In the genomic region with DNA sequence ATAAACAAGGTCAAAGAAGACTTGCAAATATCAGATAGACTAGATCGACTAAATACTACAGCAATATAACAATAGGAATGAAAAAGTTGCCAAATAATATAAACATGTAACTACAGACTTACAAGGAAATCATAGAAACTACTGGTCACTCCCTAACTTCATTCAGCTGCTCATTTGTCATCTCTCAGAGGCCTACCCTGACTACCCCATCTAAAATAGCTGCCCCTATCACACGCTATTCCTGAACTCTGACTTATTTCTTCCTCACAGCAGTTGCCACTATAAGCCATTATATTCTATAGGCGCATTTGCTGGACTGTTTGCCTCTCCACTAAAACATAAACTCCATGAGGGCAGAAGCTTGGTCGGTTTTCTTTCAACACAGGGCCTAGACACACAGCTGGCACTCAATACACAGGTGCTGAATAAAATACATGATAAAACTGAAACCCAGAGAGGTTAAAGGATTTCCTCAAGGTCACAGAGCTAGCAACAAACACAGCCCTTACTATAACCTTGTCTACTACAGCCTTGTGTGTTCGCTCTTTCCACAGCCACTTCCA, we compare ENCODE assay signal across 10 cellular contexts. TPM values are rescaled to one million over a fixed set of nuclear protein-coding genes. Genes with fewer than 3 reads are reported as not detected.
DNase-seq lines count a peak whose midpoint lies in the region; ATAC-seq and TF ChIP-seq lines count a peak whose summit lies in the region.
"Had no signal": no experiment of that assay in that cellular context is flagged by ENCODE, and none has a peak within 500 bp of the region (broad histone marks: within the 10 kb centered on the region; RNA-seq: fewer than 3 reads in every experiment).

No MANE protein-coding gene starts in this region.

- TF ChIP-seq CTCF in H9 (conservative IDR thresholded peaks at IDR 0.05) (no peak), astrocyte of the cerebellum (IDR thresholded peaks at IDR 0.05; ENCODE audit: low read depth, low read length, missing control alignments) (no peak)

- H2BK5ac ChIP-seq in H9 (ENCODE audit: insufficient read length, low read length) (no peak overlapping the region), mesenchymal stem cell (ENCODE audit: low read depth, low read length, poor library complexity, severe bottlenecking) (no peak overlapping the region)

- no peaks in the 10 kb centered on the region for H3K27me3 Mint-ChIP-seq in H9 (ENCODE audit: low read depth)

- peaks cover 15% of the 10 kb centered on the region for H3K4me1 ChIP-seq in ACC112 (ENCODE audit: control insufficient read depth, insufficient read depth, low read length, unreplicated experiment)
- peaks cover 6% of the 10 kb centered on the region; the same call in 1 of the 2 replicates for H3K4me1 ChIP-seq in H9 (ENCODE audit: insufficient read depth, low read length)
- peaks cover 2% of the 10 kb centered on the region for H3K4me1 ChIP-seq in mesenchymal stem cell (ENCODE audit: control insufficient read depth, insufficient read depth, low read depth, low read length)

- H4K91ac ChIP-seq in H9 (ENCODE audit: insufficient read length, low read depth, low read length) (no peak overlapping the region), mesenchymal stem cell (ENCODE audit: low read length) (no peak overlapping the region)

- H3K23ac ChIP-seq in H9 (ENCODE audit: insufficient read length, low read depth, low read length) (no peak overlapping the region), mesenchymal stem cell (ENCODE audit: low read length in 2 of 2) (no peak overlapping the region)

- H3K79me2 ChIP-seq in ACC112 (ENCODE audit: control insufficient read depth, insufficient read depth, low read length, unreplicated experiment) = peaks cover 42% of the 10 kb centered on the region
- peaks cover 5% of the 10 kb centered on the region; the same call in 1 of the 2 replicates for H3K79me2 ChIP-seq in H9 (ENCODE audit: insufficient read depth, low read length)

- H2BK120ac ChIP-seq in H9 (ENCODE audit: low read depth, low read length, poor library complexity, severe bottlenecking) = no peak overlapping the region
- H2BK120ac ChIP-seq in mesenchymal stem cell (ENCODE audit: low read depth, low read length) = no peak overlapping the region

- peaks cover 10% of the 10 kb centered on the region for H3K23me2 ChIP-seq in H9 (ENCODE audit: insufficient read length, low read depth, low read length, poor library complexity, severe bottlenecking)

- H4K8ac ChIP-seq in H9 (replicated peaks; ENCODE audit: insufficient read length, low read depth, low read length) (no peak overlapping the region), mesenchymal stem cell (ENCODE audit: low read length) (no peak overlapping the region)

- no peak overlapping the region for H3K9ac ChIP-seq in H9 (ENCODE audit: extremely low read depth, insufficient read length, low read length)
- H3K9ac ChIP-seq in mesenchymal stem cell (ENCODE audit: low read length) = peak overlapping the region; percentile 93

- H3K4me1 Mint-ChIP-seq in H9 = peaks cover 65 to 66% of the 10 kb centered on the region in 2 experiments

- no peaks in the 10 kb centered on the region for H4K20me1 ChIP-seq in H9 (ENCODE audit: control insufficient read depth, insufficient read depth, insufficient read length)

- ATAC-seq in HG03520 (IDR thresholded peaks at IDR 0.05; ENCODE audit: unreplicated experiment) = no peak

- H3K56ac ChIP-seq in H9 (ENCODE audit: insufficient read length, low read depth, low read length) = no peak overlapping the region

- H2BK15ac ChIP-seq in H9 (ENCODE audit: low read depth, low read length) = no peak overlapping the region
- H2BK15ac ChIP-seq in mesenchymal stem cell (ENCODE audit: low read depth, poor library complexity, severe bottlenecking) = no peak overlapping the region

- H3K14ac ChIP-seq in H9 (ENCODE audit: insufficient read depth, low read length) (no peak overlapping the region), mesenchymal stem cell (ENCODE audit: low read length in 2 of 2) (no peak overlapping the region)

- H3K9me3 ChIP-seq in H9 (ENCODE audit: control insufficient read depth, low read depth, low read length) = no peaks in the 10 kb centered on the region
- H3K9me3 ChIP-seq in mesenchymal stem cell (ENCODE audit: control insufficient read depth, low read length) = no peaks in the 10 kb centered on the region

- H3K18ac ChIP-seq in H9 (ENCODE audit: insufficient read length, low read depth, low read length) (no peak overlapping the region), mesenchymal stem cell (ENCODE audit: low read depth in 1 of 2, low read length in 2 of 2) (no peak overlapping the region)

- H2BK12ac ChIP-seq in H9 (ENCODE audit: insufficient read length, low read depth, low read length) = no peak overlapping the region
- no peak overlapping the region for H2BK12ac ChIP-seq in mesenchymal stem cell (ENCODE audit: low read length in 2 of 2)

- in situ Hi-C loops in astrocyte of the cerebellum (cut with HindIII; ENCODE audit: low sequenced_read_pairs) = no loop called here

- no CpG with 5 or more reads among the region's 5 CpGs for WGBS in H9 (ENCODE audit: extremely low coverage, insufficient read length, low lambda C conversion rate)
- WGBS in mesenchymal stem cell = 84% methylated on average over 5 of the region's 5 CpGs

- no peak overlapping the region for H3K4ac ChIP-seq in H9 (ENCODE audit: low read depth, low read length)
- H3K4ac ChIP-seq in mesenchymal stem cell (ENCODE audit: low read depth in 1 of 2, low read length in 2 of 2) = peak overlapping the region in 1 of 2 experiments; percentile 35

- no peaks in the 10 kb centered on the region for H3K36me3 ChIP-seq in ACC112 (ENCODE audit: insufficient read depth, low read length)
- no peaks in the 10 kb centered on the region for H3K36me3 ChIP-seq in mesenchymal stem cell (ENCODE audit: control insufficient read depth in 1 of 2, insufficient read depth in 2 of 2, low read depth in 1 of 2, low read length in 2 of 2)

- no peak overlapping the region for H4K5ac ChIP-seq in H9 (ENCODE audit: insufficient read length, low read depth, low read length)

- H3K79me1 ChIP-seq in H9 (ENCODE audit: insufficient read depth, low read depth, low read length, poor library complexity, severe bottlenecking) (no peaks in the 10 kb centered on the region), mesenchymal stem cell (replicated peaks; ENCODE audit: low read length, poor library complexity, severe bottlenecking) (peaks cover 12% of the 10 kb centered on the region)

- H2AFZ ChIP-seq in ACC112 (ENCODE audit: low read length, unreplicated experiment) (no peak overlapping the region), H9 (ENCODE audit: low read length) (no peak overlapping the region), mesenchymal stem cell (ENCODE audit: low read depth, low read length) (no peak overlapping the region)

- H3K4me3 Mint-ChIP-seq in H9 = peak overlapping the region; percentile 97

- no peak overlapping the region for H2BK20ac ChIP-seq in H9 (ENCODE audit: low read depth, low read length, poor library complexity, severe bottlenecking)

- H3K4me3 ChIP-seq in ACC112 (ENCODE audit: low read depth, low read length) (peak overlapping the region; percentile 93), astrocyte of the cerebellum (ENCODE audit: low read depth, low read length) (peak overlapping the region; percentile 75), mesenchymal stem cell (ENCODE audit: insufficient read depth in 1 of 2, low read depth in 1 of 2, low read length in 2 of 2) (peak overlapping the region in 1 of 2 experiments; percentile 96)

- H3K27ac ChIP-seq in ACC112 (ENCODE audit: low read depth, low read length) = no peak overlapping the region
- H3K27ac ChIP-seq in H9 (ENCODE audit: insufficient read length, low read depth, low read length) = no peak overlapping the region
- no peak overlapping the region for H3K27ac ChIP-seq in mesenchymal stem cell (ENCODE audit: low read length, poor library complexity, severe bottlenecking)

- H3K27me3 ChIP-seq in ACC112 (ENCODE audit: insufficient read depth, low read length) = no peaks in the 10 kb centered on the region
- no peaks in the 10 kb centered on the region for H3K27me3 ChIP-seq in H9 (ENCODE audit: insufficient read depth, low read length)
- no peaks in the 10 kb centered on the region for H3K27me3 ChIP-seq in mesenchymal stem cell (ENCODE audit: control insufficient read depth in 1 of 2, insufficient read depth in 1 of 2, low read length in 2 of 2)

- no peaks in the 10 kb centered on the region for H3K36me3 Mint-ChIP-seq in H9 (ENCODE audit: insufficient read depth in 1 of 3, low read depth in 3 of 3)

- H3T11ph ChIP-seq in H9 (ENCODE audit: low read length) = no peak overlapping the region

- H3K27ac Mint-ChIP-seq in H9 = peak overlapping the region in 2 of 3 experiments; percentile 38 to 74; a peak in 4 of 7 replicates

- DNase-seq in H9 = no peak
- DNase-seq in astrocyte of the cerebellum (ENCODE audit: low read depth) = no peak
- DNase-seq in mesenchymal stem cell = peak; percentile 5
- no peak for DNase-seq in SHP77 (lab: John Stamatoyannopoulos, UW)
- DNase-seq in SK-N-DZ (ENCODE audit: low spot score) = no peak
- no peak for DNase-seq in DMS 273 treated with DMSO at 0.1 percent for 48 hours (lab: John Stamatoyannopoulos, UW)
- DNase-seq: head of caudate nucleus, NCI-H2171 treated with DMSO at 0.1 percent for 48 hours had no signal

- H3K9me3 Mint-ChIP-seq in H9 = no peaks in the 10 kb centered on the region

- no peak overlapping the region for H2AK5ac ChIP-seq in H9 (ENCODE audit: insufficient read length, low read length)
- peak overlapping the region; percentile 49 for H2AK5ac ChIP-seq in mesenchymal stem cell (ENCODE audit: low read length, severe bottlenecking)

- H3K4me2 ChIP-seq in H9 (ENCODE audit: insufficient read depth, insufficient read length, low read length) (peak overlapping the region; percentile 65), mesenchymal stem cell (ENCODE audit: low read length, poor library complexity, severe bottlenecking) (peak overlapping the region; percentile 45)

RNA-seq across cellular contexts. Expression of gene STRN, which starts 1.8 kb away (rescaled TPM):
- total RNA-seq in H9 (2021) = 31.4 and 31.7 TPM in 2 replicates
- 12.7 TPM for polyA plus RNA-seq in mesenchymal stem cell (2013, experiment 1 of 2)
- polyA plus RNA-seq in mesenchymal stem cell (2013, experiment 2 of 2) = 12.7 TPM
- 6.0 and 6.7 TPM in 2 replicates for polyA plus RNA-seq in SK-N-DZ (2014; cell fraction: cytosol; rRNA removed)
- 4.6 TPM in 2 replicates for polyA plus RNA-seq in SK-N-DZ (2014; cell fraction: nucleus; rRNA removed)
